25 cellular contexts compared by ENCODE assay signal in the genomic region with DNA sequence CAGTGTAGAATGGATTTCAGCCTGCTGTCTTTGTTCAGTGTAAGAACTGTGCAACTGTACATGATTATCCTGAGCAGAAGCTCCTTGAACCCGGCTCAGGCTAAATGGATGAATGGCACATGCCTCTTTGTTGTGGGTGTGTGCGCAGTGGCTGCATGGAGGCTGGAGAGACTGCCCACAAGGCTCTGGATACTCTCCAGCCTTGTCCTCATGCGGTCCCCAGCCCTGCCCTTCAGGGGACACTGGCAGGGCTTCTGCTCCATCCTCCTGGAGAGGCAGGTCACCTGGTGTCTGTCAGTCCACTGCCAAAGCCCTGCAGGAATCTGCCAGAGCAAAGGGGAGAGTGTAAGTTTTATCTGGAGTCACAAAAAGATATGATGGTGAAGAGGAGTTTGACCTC.
DNase-seq lines count a peak whose midpoint lies in the region; ATAC-seq and TF ChIP-seq lines count a peak whose summit lies in the region.
"Had no signal": no experiment of that assay in that cellular context is flagged by ENCODE, and none has a peak within 500 bp of the region (broad histone marks: within the 10 kb centered on the region; RNA-seq: fewer than 3 reads in every experiment).

No MANE protein-coding gene starts in this region.

- H3K4me3 Mint-ChIP-seq in glutamatergic neuron (ENCODE audit: unreplicated experiment): no peak overlapping the region
- H3K4me3 Mint-ChIP-seq in osteocyte (ENCODE audit: unreplicated experiment): no peak overlapping the region
- H3K4me3 Mint-ChIP-seq in activated CD4-positive, alpha-beta T cell treated with anti-CD3 and anti-CD28 coated beads, Interleukin-2, amount 10 ng/mL, durations not matched to agents 24 days and 14 days: no peak overlapping the region
- no peak overlapping the region for H3K4me3 Mint-ChIP-seq in WTC11
- H3K4me3 Mint-ChIP-seq: CD4-positive, alpha-beta memory T cell; CD4-positive, CD25-positive, alpha-beta regulatory T cell; CD8-positive, alpha-beta memory T cell had no signal

- peaks cover 0 to 45% (median 4%) of the 10 kb centered on the region in 7 donors for H3K27me3 ChIP-seq in heart right ventricle
- H3K27me3 ChIP-seq: BE2C, BLaER1 had no signal

- H3K27me3 Mint-ChIP-seq in glutamatergic neuron (ENCODE audit: unreplicated experiment) (peaks cover 5% of the 10 kb centered on the region), osteocyte (ENCODE audit: unreplicated experiment) (peaks cover 17% of the 10 kb centered on the region), WTC11 (ENCODE audit: low read depth) (peaks cover 29% of the 10 kb centered on the region)
- peaks cover 3% of the 10 kb centered on the region for H3K27me3 Mint-ChIP-seq in activated CD4-positive, alpha-beta T cell treated with anti-CD3 and anti-CD28 coated beads, Interleukin-2, amount 10 ng/mL, durations not matched to agents 24 days and 14 days
- H3K27me3 Mint-ChIP-seq: CD4-positive, CD25-positive, alpha-beta regulatory T cell had no signal

- 56 to 76% methylated on average over 3 of the region's 3 CpGs for WGBS in heart right ventricle, 2 donors

- H3K4me1 Mint-ChIP-seq in glutamatergic neuron (ENCODE audit: low read depth, unreplicated experiment) (no peaks in the 10 kb centered on the region), osteocyte (ENCODE audit: unreplicated experiment) (no peaks in the 10 kb centered on the region), WTC11 (peaks cover 25% of the 10 kb centered on the region)
- no peaks in the 10 kb centered on the region for H3K4me1 Mint-ChIP-seq in activated CD4-positive, alpha-beta T cell treated with anti-CD3 and anti-CD28 coated beads, Interleukin-2, amount 10 ng/mL, durations not matched to agents 24 days and 14 days
- H3K4me1 Mint-ChIP-seq: CD14-positive monocyte; CD4-positive, alpha-beta memory T cell; CD4-positive, CD25-positive, alpha-beta regulatory T cell; CD8-positive, alpha-beta memory T cell had no signal

- H3K4me3 ChIP-seq in heart right ventricle: no peak overlapping the region
- H3K4me3 ChIP-seq: BLaER1, GM12878 had no signal

- TF ChIP-seq CTCF in heart right ventricle (IDR thresholded peaks at IDR 0.05): no peak
- TF ChIP-seq CTCF in glutamatergic neuron (IDR thresholded peaks at IDR 0.05; ENCODE audit: partially characterized antibody, unreplicated experiment): no peak
- no peak for TF ChIP-seq CTCF in osteocyte (IDR thresholded peaks at IDR 0.05)
- no peak for TF ChIP-seq CTCF in WTC11 (IDR thresholded peaks at IDR 0.05)

- no peak overlapping the region for H3K27ac ChIP-seq in heart right ventricle
- H3K27ac ChIP-seq: BLaER1 had no signal

- H3K36me3 Mint-ChIP-seq in glutamatergic neuron (ENCODE audit: unreplicated experiment) (peaks cover 9% of the 10 kb centered on the region), osteocyte (ENCODE audit: unreplicated experiment) (no peaks in the 10 kb centered on the region), WTC11 (no peaks in the 10 kb centered on the region)
- H3K36me3 Mint-ChIP-seq in activated CD4-positive, alpha-beta T cell treated with anti-CD3 and anti-CD28 coated beads, Interleukin-2, amount 10 ng/mL, durations not matched to agents 24 days and 14 days (ENCODE audit: low read depth): no peaks in the 10 kb centered on the region
- H3K36me3 Mint-ChIP-seq: CD14-positive monocyte; CD4-positive, alpha-beta memory T cell; CD4-positive, CD25-positive, alpha-beta regulatory T cell; CD8-positive, alpha-beta memory T cell had no signal

- no peaks in the 10 kb centered on the region for H3K9me3 ChIP-seq in heart right ventricle
- H3K9me3 ChIP-seq: BE2C had no signal

- intact Hi-C loops in left ventricle myocardium superior (cut with micrococcal nuclease): no loop called here
- intact Hi-C loops in heart right ventricle (cut with DNase I): no loop called here
- intact Hi-C loops in activated CD4-positive, alpha-beta T cell treated with anti-CD3 and anti-CD28 coated beads, Interleukin-2, amount 10 ng/mL, durations not matched to agents 24 days and 14 days (cut with micrococcal nuclease): no loop called here

- CTCF ChIA-PET in WTC11 (lab: Charles Lee): no interaction called here

- POLR2A ChIA-PET in WTC11 (lab: Charles Lee): no interaction called here

- no peak for DNase-seq in left ventricle myocardium superior
- no peak for DNase-seq in heart right ventricle
- no peak for DNase-seq in glutamatergic neuron
- DNase-seq in osteocyte (ENCODE audit: extremely low spot score, unreplicated experiment): peak; percentile 71
- no peak for DNase-seq in activated CD4-positive, alpha-beta T cell treated with anti-CD3 and anti-CD28 coated beads, Interleukin-2, amount 10 ng/mL, durations not matched to agents 24 days and 14 days
- no peak for DNase-seq in WTC11 (ENCODE audit: low spot score)
- DNase-seq: 8988T; ACHN; BE2C; C1 segment of cervical spinal cord; CD4-positive, alpha-beta memory T cell; CD4-positive, CD25-positive, alpha-beta regulatory T cell; CD8-positive, alpha-beta memory T cell; COR-L47; DMS 273 treated with DMSO at 0.1 percent for 48 hours; DMS153; DMS53; DMS79; DND-41; EL; GDM1 had no signal

- peak overlapping the region; percentile 6 for H3K27ac Mint-ChIP-seq in glutamatergic neuron (ENCODE audit: unreplicated experiment)
- H3K27ac Mint-ChIP-seq in osteocyte (ENCODE audit: unreplicated experiment): no peak overlapping the region
- H3K27ac Mint-ChIP-seq in activated CD4-positive, alpha-beta T cell treated with anti-CD3 and anti-CD28 coated beads, Interleukin-2, amount 10 ng/mL, durations not matched to agents 24 days and 14 days: no peak overlapping the region
- H3K27ac Mint-ChIP-seq in WTC11: no peak overlapping the region
- H3K27ac Mint-ChIP-seq: CD14-positive monocyte; CD4-positive, alpha-beta memory T cell; CD4-positive, CD25-positive, alpha-beta regulatory T cell; CD8-positive, alpha-beta memory T cell had no signal

- H3K36me3 ChIP-seq in heart right ventricle: no peaks in the 10 kb centered on the region
- H3K36me3 ChIP-seq: BE2C, BLaER1 had no signal

- peaks cover 3% of the 10 kb centered on the region for H3K9me3 Mint-ChIP-seq in glutamatergic neuron (ENCODE audit: unreplicated experiment)
- H3K9me3 Mint-ChIP-seq in osteocyte (ENCODE audit: unreplicated experiment): no peaks in the 10 kb centered on the region
- no peaks in the 10 kb centered on the region for H3K9me3 Mint-ChIP-seq in activated CD4-positive, alpha-beta T cell treated with anti-CD3 and anti-CD28 coated beads, Interleukin-2, amount 10 ng/mL, durations not matched to agents 24 days and 14 days
- H3K9me3 Mint-ChIP-seq in WTC11: peaks cover 3% of the 10 kb centered on the region; the same call in 1 of the 2 replicates

- ATAC-seq in left ventricle myocardium superior (peak; percentile 54), heart right ventricle (no peak), HG03280 (IDR thresholded peaks at IDR 0.05; ENCODE audit: unreplicated experiment) (no peak), WTC11 (no peak)
- ATAC-seq: GM12878 had no signal

- no peaks in the 10 kb centered on the region for H3K4me1 ChIP-seq in heart right ventricle
- H3K4me1 ChIP-seq: BE2C had no signal

TF ChIP-seq in WTC11, 78 proteins besides CTCF, POLR2A, EP300 and RAD21 (continues in another document):
- no peak for TF ChIP-seq CBFB (CRISPR knock-in tag; IDR thresholded peaks at IDR 0.05; ENCODE audit: low read depth)
- TF ChIP-seq ATF2 (CRISPR knock-in tag; IDR thresholded peaks at IDR 0.05; ENCODE audit: borderline replicate concordance, low read depth): no peak
- TF ChIP-seq ZNF263 (CRISPR knock-in tag; IDR thresholded peaks at IDR 0.05; ENCODE audit: low read depth): no peak
- TF ChIP-seq, protein P1, sequence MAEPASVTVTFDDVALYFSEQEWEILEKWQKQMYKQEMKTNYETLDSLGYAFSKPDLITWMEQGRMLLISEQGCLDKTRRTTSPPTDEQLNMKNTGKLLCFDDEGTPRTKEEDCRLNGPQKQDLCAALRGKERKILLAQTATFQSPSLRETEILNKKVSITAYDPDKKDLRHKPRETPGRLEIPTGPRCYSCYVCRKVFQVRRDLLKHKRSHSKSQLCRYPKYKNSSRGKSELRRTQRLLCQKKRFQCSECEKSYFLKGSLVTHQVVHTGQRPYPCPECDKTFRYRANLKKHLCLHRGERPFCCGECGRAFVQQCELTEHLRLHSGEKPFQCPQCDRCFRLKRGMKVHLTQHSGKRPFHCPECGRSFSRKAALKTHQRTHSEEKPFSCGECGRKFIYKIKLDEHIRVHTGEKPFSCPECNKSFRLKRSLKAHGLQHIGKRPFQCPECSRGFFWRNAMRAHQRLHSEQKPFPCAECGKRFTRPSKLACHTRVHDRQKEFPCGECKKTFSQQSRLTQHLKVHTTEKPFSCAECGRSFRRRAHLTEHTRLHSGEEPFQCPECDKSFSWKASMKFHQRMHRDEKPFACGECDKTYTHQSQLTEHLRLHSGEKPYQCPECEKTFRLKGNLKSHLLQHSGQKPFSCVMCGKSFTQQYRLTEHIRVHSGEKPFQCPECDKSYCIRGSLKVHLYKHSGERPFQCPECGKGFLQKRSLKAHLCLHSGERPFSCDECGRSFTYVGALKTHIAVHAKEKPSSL (CRISPR knock-in tag; conservative IDR thresholded peaks at IDR 0.05): no peak
